In the genomic region with DNA sequence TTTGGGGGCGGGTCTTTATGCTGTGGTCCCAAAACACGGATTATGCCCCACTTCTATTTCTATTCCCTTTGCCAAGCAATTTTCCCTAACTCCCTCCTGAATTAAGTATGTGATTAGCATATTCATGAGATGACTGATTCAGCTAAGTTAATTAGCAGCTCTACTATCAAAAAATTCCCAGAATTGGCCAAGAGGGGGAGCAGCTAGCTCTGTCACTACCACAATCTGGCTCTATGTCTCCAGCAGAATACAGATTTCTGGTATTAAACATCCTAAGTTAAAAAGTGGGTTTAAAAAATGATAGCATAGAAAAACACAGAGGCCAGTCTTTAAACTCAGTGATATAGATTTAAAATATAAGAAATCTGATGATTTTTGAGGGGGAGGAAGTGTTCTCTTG, we compare ENCODE assay signal across 8 cellular contexts.
DNase-seq lines count a peak whose midpoint lies in the region; FAIRE-seq and TF ChIP-seq lines count a peak whose summit lies in the region.

No MANE protein-coding gene starts in this region.

- no peak for FAIRE-seq in HTR-8/SVneo (lab: Jason Lieb, UNC)

- no peaks in the 10 kb centered on the region for H3K9me3 ChIP-seq in Peyer's patch

- H3K27me3 ChIP-seq in Peyer's patch, result no peaks in the 10 kb centered on the region

- TF ChIP-seq POLR2A in Peyer's patch (IDR thresholded peaks at IDR 0.05), result no peak

- TF ChIP-seq CTCF in GM12875 (IDR thresholded peaks at IDR 0.05; ENCODE audit: borderline replicate concordance, insufficient read depth, low read depth, low read length), result peak; percentile 36; the same call in 1 of the 2 replicates
- peak in 4 of 6 experiments; percentile 16 to 63 (median 58) for TF ChIP-seq CTCF in Peyer's patch (IDR thresholded peaks at IDR 0.05)
- peak; percentile 50 for TF ChIP-seq CTCF in fibroblast of pulmonary artery (IDR thresholded peaks at IDR 0.05; ENCODE audit: low read length, missing control alignments)

- no peak overlapping the region for H3K27ac ChIP-seq in Peyer's patch

- DNase-seq in AML-193 (lab: John Stamatoyannopoulos, UW) (peak; percentile 1 to 2), Peyer's patch (peak in 1 of 3 donors; percentile 47), fibroblast of pulmonary artery (ENCODE audit: low read depth) (peak; percentile 32), skeletal muscle cell (ENCODE audit: low read depth) (peak; percentile 3), HTR-8/SVneo (ENCODE audit: insufficient read length, low spot score) (no peak), occipital lobe (lab: John Stamatoyannopoulos, UW) (no peak), SKM-1 treated with dmso at 0.1 percent for 144 hours (lab: John Stamatoyannopoulos, UW; ENCODE audit: unreplicated experiment) (no peak)

- H3K36me3 ChIP-seq in Peyer's patch, result no peaks in the 10 kb centered on the region

- H3K4me1 ChIP-seq in Peyer's patch, result no peaks in the 10 kb centered on the region

- H3K4me3 ChIP-seq in GM12875 (ENCODE audit: low read depth, low read length) (no peak overlapping the region), Peyer's patch (no peak overlapping the region), fibroblast of pulmonary artery (replicated peaks; ENCODE audit: low read depth, low read length) (no peak overlapping the region), skeletal muscle cell (ENCODE audit: low read depth, low read length) (no peak overlapping the region)

Comparison
In these comparisons a context has a peak if more than half of its experiments do, and no peak if none do; other contexts are left out.
1. DNase-seq: peak in AML-193 (2 of 2), fibroblast of pulmonary artery (single experiment) and skeletal muscle cell (single experiment); none in HTR-8/SVneo (single experiment), occipital lobe (single experiment) and SKM-1 treated with dmso at 0.1 percent for 144 hours (single experiment).
2. Peak in every context shown above with its lines, with median percentiles within 50 percentile points of each other: CTCF ChIP-seq.